29 cellular contexts compared by ENCODE assay signal in genomic region chr17:63306855-63307254, GRCh38.
"Had no signal": no experiment of that assay in that cellular context is flagged by ENCODE, and none has a peak within 500 bp of the region (broad histone marks: within the 10 kb centered on the region; RNA-seq: fewer than 3 reads in every experiment).

No MANE protein-coding gene starts in this region.

- H3K4me1 ChIP-seq: neural progenitor cell, parathyroid adenoma, psoas muscle, right lobe of liver, sigmoid colon, suprapubic skin, testis, tibial artery, transverse colon, upper lobe of left lung, vagina had no signal

- DNase-seq: naive thymus-derived CD4-positive, alpha-beta T cell; natural killer cell; occipital lobe; ovary; posterior cingulate gyrus; psoas muscle; right cardiac atrium; right lobe of liver; sigmoid colon; small intestine; stimulated activated CD4-positive, alpha-beta T cell treated with anti-CD3 and anti-CD28 coated beads, Interleukin-15, amount 100 ng/mL, for 24 hours; stimulated activated CD4-positive, alpha-beta T cell treated with anti-CD3 and anti-CD28 coated beads, Interleukin-2, amount 100 ng/mL, for 24 hours; stimulated activated CD4-positive, alpha-beta T cell treated with anti-CD3 and anti-CD28 coated beads, Interleukin-2, amount 100 ng/mL, for 48 hours; stimulated activated CD4-positive, alpha-beta T cell treated with anti-CD3 and anti-CD28 coated beads, Interleukin-4, amount 100 ng/mL, for 24 hours; stimulated activated naive CD4-positive, alpha-beta T cell; stimulated activated naive CD8-positive, alpha-beta T cell treated with anti-CD3 and anti-CD28 coated beads, Interleukin-15, amount 100 ng/mL, for 72 hours; stimulated activated naive CD8-positive, alpha-beta T cell treated with anti-CD3 and anti-CD28 coated beads, Interleukin-15, Interleukin-2, amounts not matched to agents 100 U/mL and 50 U/mL, for 24 hours; substantia nigra; testis; tibial artery; transverse colon; upper lobe of left lung had no signal

- H3K4me3 ChIP-seq: neural progenitor cell, ovary, psoas muscle, right lobe of liver, sigmoid colon, suprapubic skin, testis, tibial artery, transverse colon, upper lobe of left lung, vagina had no signal

- H3K4me3 Mint-ChIP-seq: naive thymus-derived CD4-positive, alpha-beta T cell; natural killer cell; nephron; neural progenitor cell; stimulated activated effector memory CD8-positive, alpha-beta T cell treated with anti-CD3 and anti-CD28 coated beads, Interleukin-12 subunit alpha, Interleukin-12 subunit beta, amount 100 ng/mL, for 72 hours; stimulated activated naive CD8-positive, alpha-beta T cell treated with anti-CD3 and anti-CD28 coated beads, Interleukin-15, amount 100 ng/mL, for 72 hours had no signal

- H3K4me1 Mint-ChIP-seq: natural killer cell, nephron, neural progenitor cell had no signal

- H3K36me3 ChIP-seq: neural progenitor cell, ovary, right lobe of liver, sigmoid colon, suprapubic skin, tibial artery, transverse colon, upper lobe of left lung, vagina had no signal

- H3K9ac ChIP-seq: neural progenitor cell, parathyroid adenoma had no signal

- H3K27ac Mint-ChIP-seq: naive thymus-derived CD4-positive, alpha-beta T cell; natural killer cell; nephron; neural progenitor cell; progenitor cell of endocrine pancreas; stimulated activated effector memory CD8-positive, alpha-beta T cell treated with anti-CD3 and anti-CD28 coated beads, Interleukin-12 subunit alpha, Interleukin-12 subunit beta, amount 100 ng/mL, for 72 hours had no signal

- H3K36me3 Mint-ChIP-seq: stimulated activated effector memory CD8-positive, alpha-beta T cell treated with anti-CD3 and anti-CD28 coated beads, Interleukin-12 subunit alpha, Interleukin-12 subunit beta, amount 100 ng/mL, for 72 hours had no signal

- ATAC-seq: naive thymus-derived CD4-positive, alpha-beta T cell; natural killer cell; psoas muscle; right cardiac atrium; right lobe of liver; stimulated activated effector memory CD8-positive, alpha-beta T cell treated with anti-CD3 and anti-CD28 coated beads, Interleukin-12 subunit alpha, Interleukin-12 subunit beta, amount 100 ng/mL, for 72 hours; stimulated activated naive CD8-positive, alpha-beta T cell treated with anti-CD3 and anti-CD28 coated beads, Interleukin-15, amount 100 ng/mL, for 72 hours; stimulated activated naive CD8-positive, alpha-beta T cell treated with anti-CD3 and anti-CD28 coated beads, Interleukin-15, Interleukin-2, amounts not matched to agents 100 U/mL and 50 U/mL, for 24 hours had no signal

- H3K27me3 Mint-ChIP-seq: naive thymus-derived CD4-positive, alpha-beta T cell; progenitor cell of endocrine pancreas; stimulated activated naive CD8-positive, alpha-beta T cell treated with anti-CD3 and anti-CD28 coated beads, Interleukin-15, amount 100 ng/mL, for 72 hours had no signal

- H3K9me3 ChIP-seq: ovary, psoas muscle, right lobe of liver, sigmoid colon, suprapubic skin, testis, tibial artery, transverse colon, upper lobe of left lung, vagina had no signal

- H3K27ac ChIP-seq: neural progenitor cell, ovary, parathyroid adenoma, psoas muscle, right lobe of liver, sigmoid colon, suprapubic skin, testis, tibial artery, transverse colon, upper lobe of left lung, vagina had no signal

- H3K27me3 ChIP-seq: neural progenitor cell, ovary, right lobe of liver, sigmoid colon, suprapubic skin, testis, tibial artery, transverse colon, upper lobe of left lung, vagina had no signal

- H2AFZ ChIP-seq: neural progenitor cell, parathyroid adenoma had no signal

- H3K4me2 ChIP-seq: neural progenitor cell had no signal
